Comparison of ENCODE assay signal across 8 cellular contexts in the genomic region with DNA sequence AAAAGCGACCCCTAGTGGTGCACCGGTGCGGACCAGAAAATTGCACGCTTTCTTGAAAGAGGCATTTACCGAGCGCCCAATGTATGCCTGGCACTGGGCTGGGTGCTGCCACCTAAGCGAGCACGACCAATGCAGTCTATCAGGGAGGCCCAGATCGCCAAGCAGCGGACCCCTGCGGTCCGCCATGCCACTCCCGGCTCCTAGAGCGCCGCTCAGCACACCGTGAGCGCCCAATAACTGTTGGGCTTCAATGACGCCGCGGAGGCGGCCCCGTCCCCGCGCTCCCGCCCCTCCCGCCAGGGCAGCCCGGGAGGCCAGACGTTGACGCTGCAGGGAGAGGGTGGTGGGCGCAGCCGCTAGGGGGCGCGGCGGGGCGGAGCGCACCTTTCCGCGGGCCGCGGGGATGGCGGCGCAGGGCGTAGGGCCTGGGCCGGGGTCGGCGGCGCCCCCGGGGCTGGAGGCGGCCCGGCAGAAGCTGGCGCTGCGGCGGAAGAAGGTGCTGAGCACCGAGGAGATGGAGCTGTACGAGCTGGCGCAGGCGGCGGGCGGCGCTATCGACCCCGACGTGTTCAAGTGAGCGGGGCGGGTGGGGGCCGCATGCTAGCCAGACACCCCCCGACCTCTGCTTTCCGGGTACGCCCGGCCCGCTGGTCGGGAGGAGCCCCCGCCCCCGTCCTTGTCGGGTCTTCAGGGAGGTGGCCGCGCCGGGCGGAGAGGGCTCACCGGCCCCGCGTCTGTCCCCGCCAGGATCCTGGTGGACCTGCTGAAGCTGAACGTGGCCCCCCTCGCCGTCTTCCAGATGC. TPM values are rescaled to one million over a fixed set of nuclear protein-coding genes. Genes with fewer than 3 reads are reported as not detected.
DNase-seq lines count a peak whose midpoint lies in the region; ATAC-seq and TF ChIP-seq lines count a peak whose summit lies in the region.
"Not testable (repeated sequence)": the region's sequence is repeated elsewhere in the genome, so short reads cannot be mapped to it uniquely, and the experiment has no call there.

A gene with protein sequence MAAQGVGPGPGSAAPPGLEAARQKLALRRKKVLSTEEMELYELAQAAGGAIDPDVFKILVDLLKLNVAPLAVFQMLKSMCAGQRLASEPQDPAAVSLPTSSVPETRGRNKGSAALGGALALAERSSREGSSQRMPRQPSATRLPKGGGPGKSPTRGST (plus strand): TSS at position 383 of the 803 bp plus-strand sequence. CDS start 21 bp downstream, at position 404.

- peak within 1 kb of the TSS; percentile 96 for H3K27ac Mint-ChIP-seq in activated CD4-positive, alpha-beta T cell treated with anti-CD3 and anti-CD28 coated beads, Interleukin-2, amount 10 ng/mL, durations not matched to agents 24 days and 14 days

- peak within 1 kb of the TSS; percentile 87 for H3K4me3 ChIP-seq in coronary artery

- TF ChIP-seq CTCF in C4-2B (conservative IDR thresholded peaks at IDR 0.05), result peak; percentile 91
- peak; percentile 83 for TF ChIP-seq CTCF in coronary artery (IDR thresholded peaks at IDR 0.05)

- intact Hi-C loops in activated CD4-positive, alpha-beta T cell treated with anti-CD3 and anti-CD28 coated beads, Interleukin-2, amount 10 ng/mL, durations not matched to agents 24 days and 14 days (cut with micrococcal nuclease), result loop anchor here (1.0 to 5.0 kb wide), 5 partner anchors 37 to 1310 kb away; a partner anchor contains a TSS

- not testable (repeated sequence) for H3K9me3 Mint-ChIP-seq in activated CD4-positive, alpha-beta T cell treated with anti-CD3 and anti-CD28 coated beads, Interleukin-2, amount 10 ng/mL, durations not matched to agents 24 days and 14 days

- DNase-seq in NCI-H526 (lab: John Stamatoyannopoulos, UW) (peak; percentile 80 to 92), coronary artery (ENCODE audit: low spot score) (peak; percentile 91), left lobe of liver (ENCODE audit: low spot score) (peak; percentile 91)
- peak; percentile 98 for DNase-seq in activated CD4-positive, alpha-beta T cell treated with anti-CD3 and anti-CD28 coated beads, Interleukin-2, amount 10 ng/mL, durations not matched to agents 24 days and 14 days
- DNase-seq in stimulated activated CD4-positive, alpha-beta T cell treated with anti-CD3 and anti-CD28 coated beads, Interleukin-2, amount 100 ng/mL, for 4 hours (ENCODE audit: low read depth), result peak; percentile 86

- peak within 1 kb of the TSS; percentile 93 for H3K4me3 Mint-ChIP-seq in activated CD4-positive, alpha-beta T cell treated with anti-CD3 and anti-CD28 coated beads, Interleukin-2, amount 10 ng/mL, durations not matched to agents 24 days and 14 days

- peaks cover 17% of the 10 kb centered on the region for H3K36me3 Mint-ChIP-seq in activated CD4-positive, alpha-beta T cell treated with anti-CD3 and anti-CD28 coated beads, Interleukin-2, amount 10 ng/mL, durations not matched to agents 24 days and 14 days (ENCODE audit: low read depth)

- not testable (repeated sequence) for H3K27me3 Mint-ChIP-seq in activated CD4-positive, alpha-beta T cell treated with anti-CD3 and anti-CD28 coated beads, Interleukin-2, amount 10 ng/mL, durations not matched to agents 24 days and 14 days

- H3K4me1 Mint-ChIP-seq in activated CD4-positive, alpha-beta T cell treated with anti-CD3 and anti-CD28 coated beads, Interleukin-2, amount 10 ng/mL, durations not matched to agents 24 days and 14 days, result not testable (repeated sequence)

- H3K27ac ChIP-seq in C4-2B (peak within 1 kb of the TSS; percentile 88), coronary artery (peak within 1 kb of the TSS; percentile 85 to 92)

- ATAC-seq in GM19328 (IDR thresholded peaks at IDR 0.05; ENCODE audit: unreplicated experiment) (peak; percentile 82), HG03469 (IDR thresholded peaks at IDR 0.05; ENCODE audit: unreplicated experiment) (peak; percentile 69), left lobe of liver (peak; percentile 93)

RNA-seq across cellular contexts. Expression of the gene that starts here (rescaled TPM):
- 312 and 329 TPM in 2 replicates for total RNA-seq in activated CD4-positive, alpha-beta T cell treated with anti-CD3 and anti-CD28 coated beads, Interleukin-2, amount 10 ng/mL, durations not matched to agents 24 days and 14 days
- 138 TPM for total RNA-seq in left lobe of liver

Comparison
In these comparisons a context has a peak if more than half of its experiments do, and no peak if none do; other contexts are left out.
1. Peak in every context shown above with its lines: DNase-seq, ATAC-seq, H3K4me3 ChIP-seq and H3K27ac ChIP-seq.